Comparison of ENCODE assay signal across 8 cellular contexts in the genomic region with DNA sequence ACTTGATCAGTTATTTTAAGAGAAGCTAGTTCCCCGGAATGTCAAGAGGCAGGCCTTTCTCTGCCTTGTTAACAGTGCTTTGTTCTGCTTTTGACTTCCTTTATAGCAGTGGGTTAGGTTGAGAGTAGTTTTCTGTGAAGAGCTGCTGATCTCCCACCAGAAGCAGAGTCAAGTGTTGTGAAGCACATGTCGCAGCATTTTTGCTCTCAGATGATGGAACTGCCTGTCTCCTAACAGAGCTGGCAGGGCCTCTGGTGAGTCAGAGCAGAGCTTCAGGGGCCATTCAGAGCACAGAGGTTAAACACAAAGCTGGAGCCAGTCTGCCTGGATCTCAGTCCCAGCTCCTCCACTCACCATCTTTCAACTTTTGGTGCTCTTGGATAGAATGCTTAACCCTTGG.
DNase-seq lines count a peak whose midpoint lies in the region; ATAC-seq and TF ChIP-seq lines count a peak whose summit lies in the region.

No MANE protein-coding gene starts in this region.

- intact Hi-C loops in CD14-positive monocyte (cut with micrococcal nuclease), result no loop called here

- no peaks in the 10 kb centered on the region for H3K27me3 Mint-ChIP-seq in CD14-positive monocyte (ENCODE audit: low read depth in 3 of 3)

- TF ChIP-seq CTCF in GM10266 (IDR thresholded peaks at IDR 0.05; ENCODE audit: control insufficient read depth, insufficient read depth, low read depth, missing control alignments) (no peak), CD14-positive monocyte (IDR thresholded peaks at IDR 0.05) (no peak)

- peak overlapping the region; percentile 13 for H3K27ac ChIP-seq in cingulate gyrus (ENCODE audit: low read depth, low read length)
- H3K27ac ChIP-seq in effector memory CD4-positive, alpha-beta T cell (ENCODE audit: insufficient read depth, low read length, poor library complexity, severe bottlenecking), result no peak overlapping the region

- no peak overlapping the region for H3K4me3 Mint-ChIP-seq in CD14-positive monocyte

- H3K27ac Mint-ChIP-seq in CD14-positive monocyte, result no peak overlapping the region

- no peaks in the 10 kb centered on the region for H3K36me3 Mint-ChIP-seq in CD14-positive monocyte

- ATAC-seq in GM21526 (IDR thresholded peaks at IDR 0.05; ENCODE audit: low FRiP score, unreplicated experiment), result no peak

- no peaks in the 10 kb centered on the region for H3K9me3 ChIP-seq in effector memory CD4-positive, alpha-beta T cell (ENCODE audit: control insufficient read depth, low read length)

- H3K9me3 Mint-ChIP-seq in CD14-positive monocyte, result peaks cover 0 to 3% (median 0%) of the 10 kb centered on the region in 7 donors

- DNase-seq in DMS53 treated with DMSO at 0.1 percent for 48 hours (lab: John Stamatoyannopoulos, UW; ENCODE audit: unreplicated experiment), result peak; percentile 76
- peak; percentile 49 for DNase-seq in NCI-H2029 (lab: John Stamatoyannopoulos, UW)
- peak; percentile 21 for DNase-seq in mucosa of gallbladder (ENCODE audit: low spot score)
- DNase-seq in GM10266 (ENCODE audit: extremely low spot score), result no peak
- DNase-seq in effector memory CD4-positive, alpha-beta T cell, result no peak
- no peak for DNase-seq in CD14-positive monocyte (ENCODE audit: low spot score)

- no peaks in the 10 kb centered on the region for H3K4me1 Mint-ChIP-seq in CD14-positive monocyte

- H3K27me3 ChIP-seq in effector memory CD4-positive, alpha-beta T cell (replicated peaks; ENCODE audit: control insufficient read depth, insufficient read depth, low read length, poor library complexity, severe bottlenecking), result no peaks in the 10 kb centered on the region

- H3K4me1 ChIP-seq in effector memory CD4-positive, alpha-beta T cell (ENCODE audit: control insufficient read depth, insufficient read depth, low read length, poor library complexity, severe bottlenecking), result no peaks in the 10 kb centered on the region

- H3K36me3 ChIP-seq in effector memory CD4-positive, alpha-beta T cell (ENCODE audit: control insufficient read depth, insufficient read depth, low read length), result no peaks in the 10 kb centered on the region

- H3K4me3 ChIP-seq in effector memory CD4-positive, alpha-beta T cell (ENCODE audit: insufficient read depth, low read depth, low read length, poor library complexity, severe bottlenecking), result no peak overlapping the region

Comparison
In these comparisons a context has a peak if more than half of its experiments do, and no peak if none do; other contexts are left out.
1. DNase-seq: peak in DMS53 treated with DMSO at 0.1 percent for 48 hours (single experiment), NCI-H2029 (single experiment) and mucosa of gallbladder (single experiment); none in GM10266 (single experiment), effector memory CD4-positive, alpha-beta T cell (0 of 3) and CD14-positive monocyte (single experiment).